Comparison of ENCODE assay signal across 11 cellular contexts in the genomic region with DNA sequence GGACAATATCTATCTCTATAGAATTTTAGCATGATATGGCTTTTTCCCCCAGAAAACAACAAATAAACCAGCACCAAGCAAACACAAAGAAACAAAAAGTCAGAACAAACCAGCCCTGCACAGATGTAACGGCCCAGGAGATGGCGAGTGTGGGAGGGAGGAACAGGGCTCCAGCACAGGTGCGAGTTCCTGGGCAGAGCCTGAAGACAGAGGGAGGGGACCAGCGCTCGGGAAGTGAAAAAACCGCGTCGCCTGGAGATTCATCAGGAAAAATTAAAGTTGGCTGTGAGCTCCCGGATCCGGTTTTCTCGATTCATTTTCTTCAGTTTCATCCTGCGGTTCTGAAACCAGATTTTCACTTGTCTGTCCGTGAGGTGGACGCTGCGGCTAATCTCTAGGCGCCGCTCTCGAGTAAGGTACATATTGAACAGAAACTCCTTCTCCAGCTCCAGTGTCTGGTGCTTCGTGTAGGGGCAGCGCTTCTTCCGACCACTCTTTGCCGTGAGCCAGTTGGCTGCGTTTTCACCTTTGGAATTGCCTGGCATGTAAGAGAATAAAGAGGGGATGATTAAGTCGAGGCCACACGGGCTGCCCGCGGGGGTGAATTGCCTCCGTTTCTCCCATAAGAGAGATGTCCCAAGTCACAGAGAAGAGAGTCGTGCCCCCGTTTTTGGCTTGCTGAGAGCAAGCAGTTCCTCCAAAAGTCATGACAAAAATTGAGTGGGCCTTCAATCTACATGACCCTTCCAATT. TPM values are rescaled to one million over a fixed set of nuclear protein-coding genes. Genes with fewer than 3 reads are reported as not detected.
DNase-seq lines count a peak whose midpoint lies in the region; ATAC-seq and TF ChIP-seq lines count a peak whose summit lies in the region.
"Had no signal": no experiment of that assay in that cellular context is flagged by ENCODE, and none has a peak within 500 bp of the region (broad histone marks: within the 10 kb centered on the region; RNA-seq: fewer than 3 reads in every experiment).

No MANE protein-coding gene starts in this region.

- H3K4me1 Mint-ChIP-seq in central memory CD8-positive, alpha-beta T cell = peaks cover 29% of the 10 kb centered on the region

- intact Hi-C loops in sigmoid colon (cut with DNase I) = no loop called here

- TF ChIP-seq POLR2A in sigmoid colon (IDR thresholded peaks at IDR 0.05) = no peak

- H3K36me3 Mint-ChIP-seq in central memory CD8-positive, alpha-beta T cell (ENCODE audit: insufficient read depth) = peaks cover 28% of the 10 kb centered on the region

- TF ChIP-seq CTCF in sigmoid colon (IDR thresholded peaks at IDR 0.05) = no peak

- peaks cover 0 to 39% (median 29%) of the 10 kb centered on the region in 4 donors for H3K4me1 ChIP-seq in sigmoid colon
- H3K4me1 ChIP-seq: BLaER1 had no signal

- no peaks in the 10 kb centered on the region for H3K36me3 ChIP-seq in sigmoid colon
- H3K36me3 ChIP-seq: BLaER1, upper lobe of left lung had no signal

- ATAC-seq in central memory CD8-positive, alpha-beta T cell (replicated peaks; ENCODE audit: extremely low read depth, poor library complexity, severe bottlenecking) = no peak
- ATAC-seq in GM21381 (IDR thresholded peaks at IDR 0.05; ENCODE audit: unreplicated experiment) (no peak), GM21825 (IDR thresholded peaks at IDR 0.05; ENCODE audit: unreplicated experiment) (no peak), GM19395 (IDR thresholded peaks at IDR 0.05; ENCODE audit: unreplicated experiment) (no peak)

- peak overlapping the region; percentile 69 for H3K4me3 Mint-ChIP-seq in central memory CD8-positive, alpha-beta T cell

- peak overlapping the region; percentile 72 for H3K27ac Mint-ChIP-seq in central memory CD8-positive, alpha-beta T cell (ENCODE audit: low read depth)

- 1 to 6% methylated on average over 30 of the region's 30 CpGs for WGBS in sigmoid colon, 2 donors

- DNase-seq in NCI-H1105 treated with DMSO at 0.1 percent for 48 hours (lab: John Stamatoyannopoulos, UW) = peak; percentile 51
- DNase-seq in NCI-H1105 (lab: John Stamatoyannopoulos, UW) = no peak
- DNase-seq in NCI-H1417 (lab: John Stamatoyannopoulos, UW) = peak; percentile 58 to 83 (median 74)
- no peak for DNase-seq in central memory CD8-positive, alpha-beta T cell (ENCODE audit: low spot score in 2 of 2)
- DNase-seq in sigmoid colon = peak; percentile 66

- H3K27me3 ChIP-seq in sigmoid colon = no peaks in the 10 kb centered on the region

- peak overlapping the region in 3 of 4 donors; percentile 97 to 98 (median 98) for H3K27ac ChIP-seq in sigmoid colon
- H3K27ac ChIP-seq: BLaER1, upper lobe of left lung had no signal

- no peaks in the 10 kb centered on the region for H3K9me3 Mint-ChIP-seq in central memory CD8-positive, alpha-beta T cell

- no peak for TF ChIP-seq EP300 in sigmoid colon (IDR thresholded peaks at IDR 0.05)

- H3K4me3 ChIP-seq in sigmoid colon = peak overlapping the region; percentile 47 to 85 (median 82)
- H3K4me3 ChIP-seq: BLaER1 had no signal

- H3K27me3 Mint-ChIP-seq in central memory CD8-positive, alpha-beta T cell = peaks cover 82% of the 10 kb centered on the region

- H3K9me3 ChIP-seq in sigmoid colon = no peaks in the 10 kb centered on the region

RNA-seq across cellular contexts. Expression of a gene that starts 2.3 kb away (rescaled TPM):
- 10 to 100 TPM; 55.1 to 64.0 (median 59.5) TPM for total RNA-seq in sigmoid colon
- polyA plus RNA-seq in sigmoid colon = 10 to 100 TPM; 22.2 to 25.0 (median 22.8) TPM

RNA-seq across cellular contexts. Expression of a gene that starts 6.5 kb away (rescaled TPM):
- total RNA-seq in sigmoid colon = 10 to 100 TPM; 13.0 to 35.7 (median 18.2) TPM
- 10 to 100 TPM; 21.4 to 22.4 (median 21.6) TPM for polyA plus RNA-seq in sigmoid colon

RNA-seq across cellular contexts. Expression of a gene that starts 13.2 kb away (rescaled TPM):
- total RNA-seq in sigmoid colon = 10 to 100 TPM; 18.7 to 25.0 (median 22.1) TPM
- 1 to 10 TPM; 3.0 to 6.0 (median 4.8) TPM for polyA plus RNA-seq in sigmoid colon
- total RNA-seq: liver, upper lobe of left lung had no signal
- polyA plus RNA-seq: liver had no signal

RNA-seq across cellular contexts. Expression of a gene that starts 15.3 kb away (rescaled TPM):
- total RNA-seq in sigmoid colon = 1 to 10 TPM; 4.7 to 9.1 (median 7.3) TPM
- 10 to 100 TPM; 18.0 to 23.9 (median 18.0) TPM for polyA plus RNA-seq in sigmoid colon
- polyA plus RNA-seq: liver had no signal

RNA-seq across cellular contexts. Expression of a gene that starts 19.4 kb away (rescaled TPM):
- total RNA-seq in sigmoid colon = 10 to 100 TPM in 2 of 4 donors, 1 to 10 TPM in 2; 4.9 to 20.8 (median 12.0) TPM
- polyA plus RNA-seq in sigmoid colon = 10 to 100 TPM in 2 of 3 donors, 1 to 10 TPM in 1; 3.9 to 15.6 (median 10.3) TPM

Comparison
In these comparisons a context has a peak if more than half of its experiments do, and no peak if none do; other contexts are left out.
1. DNase-seq: peak in NCI-H1105 treated with DMSO at 0.1 percent for 48 hours (single experiment), NCI-H1417 (3 of 3) and sigmoid colon (single experiment); none in NCI-H1105 (single experiment) and central memory CD8-positive, alpha-beta T cell (0 of 2).